Comparison of ENCODE assay signal across 1 cellular context in genomic region chr16:56931769-56932587, GRCh38.
A peak's percentile ranks its signal among the peaks of the same experiment; 100 is the strongest.
TF ChIP-seq lines count a peak whose summit lies in the region.

A gene with protein sequence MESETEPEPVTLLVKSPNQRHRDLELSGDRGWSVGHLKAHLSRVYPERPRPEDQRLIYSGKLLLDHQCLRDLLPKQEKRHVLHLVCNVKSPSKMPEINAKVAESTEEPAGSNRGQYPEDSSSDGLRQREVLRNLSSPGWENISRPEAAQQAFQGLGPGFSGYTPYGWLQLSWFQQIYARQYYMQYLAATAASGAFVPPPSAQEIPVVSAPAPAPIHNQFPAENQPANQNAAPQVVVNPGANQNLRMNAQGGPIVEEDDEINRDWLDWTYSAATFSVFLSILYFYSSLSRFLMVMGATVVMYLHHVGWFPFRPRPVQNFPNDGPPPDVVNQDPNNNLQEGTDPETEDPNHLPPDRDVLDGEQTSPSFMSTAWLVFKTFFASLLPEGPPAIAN (plus strand): TSS chr16:56932142. CDS start chr16:56932245, 103 bp downstream.

TF ChIP-seq in HepG2, 621 proteins besides CTCF, POLR2A, EP300 and RAD21 (continued from another document and continues in another):
- TF ChIP-seq, protein P1, sequence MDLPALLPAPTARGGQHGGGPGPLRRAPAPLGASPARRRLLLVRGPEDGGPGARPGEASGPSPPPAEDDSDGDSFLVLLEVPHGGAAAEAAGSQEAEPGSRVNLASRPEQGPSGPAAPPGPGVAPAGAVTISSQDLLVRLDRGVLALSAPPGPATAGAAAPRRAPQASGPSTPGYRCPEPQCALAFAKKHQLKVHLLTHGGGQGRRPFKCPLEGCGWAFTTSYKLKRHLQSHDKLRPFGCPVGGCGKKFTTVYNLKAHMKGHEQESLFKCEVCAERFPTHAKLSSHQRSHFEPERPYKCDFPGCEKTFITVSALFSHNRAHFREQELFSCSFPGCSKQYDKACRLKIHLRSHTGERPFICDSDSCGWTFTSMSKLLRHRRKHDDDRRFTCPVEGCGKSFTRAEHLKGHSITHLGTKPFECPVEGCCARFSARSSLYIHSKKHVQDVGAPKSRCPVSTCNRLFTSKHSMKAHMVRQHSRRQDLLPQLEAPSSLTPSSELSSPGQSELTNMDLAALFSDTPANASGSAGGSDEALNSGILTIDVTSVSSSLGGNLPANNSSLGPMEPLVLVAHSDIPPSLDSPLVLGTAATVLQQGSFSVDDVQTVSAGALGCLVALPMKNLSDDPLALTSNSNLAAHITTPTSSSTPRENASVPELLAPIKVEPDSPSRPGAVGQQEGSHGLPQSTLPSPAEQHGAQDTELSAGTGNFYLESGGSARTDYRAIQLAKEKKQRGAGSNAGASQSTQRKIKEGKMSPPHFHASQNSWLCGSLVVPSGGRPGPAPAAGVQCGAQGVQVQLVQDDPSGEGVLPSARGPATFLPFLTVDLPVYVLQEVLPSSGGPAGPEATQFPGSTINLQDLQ (CRISPR knock-in tag; IDR thresholded peaks at IDR 0.05) = 0 out of 2 replicates have a peak, but pooled peaks have one; percentile 75
- no peak for TF ChIP-seq HNRNPH1 (optimal IDR thresholded peaks at IDR 0.05; ENCODE audit: low read depth, low read length)
- TF ChIP-seq CCDC6 (CRISPR knock-in tag; IDR thresholded peaks at IDR 0.05) = peak; percentile 96
- no peak for TF ChIP-seq RFX1 (IDR thresholded peaks at IDR 0.05)
- peak; percentile 83 for TF ChIP-seq ZNF768 (CRISPR knock-in tag; IDR thresholded peaks at IDR 0.05)
- TF ChIP-seq ZNF883 (CRISPR knock-in tag; IDR thresholded peaks at IDR 0.05; ENCODE audit: not compliant biosample characterization) = peak; percentile 92
- no peak for TF ChIP-seq TRIM24 (CRISPR knock-in tag; IDR thresholded peaks at IDR 0.05)
- 0 out of 2 replicates have a peak, but pooled peaks have one; percentile 62 for TF ChIP-seq PREB (CRISPR knock-in tag; IDR thresholded peaks at IDR 0.05)
- no peak; the same call in 1 of the 2 replicates for TF ChIP-seq ZNF556 (CRISPR knock-in tag; IDR thresholded peaks at IDR 0.05; ENCODE audit: borderline replicate concordance)
- TF ChIP-seq, protein P2, sequence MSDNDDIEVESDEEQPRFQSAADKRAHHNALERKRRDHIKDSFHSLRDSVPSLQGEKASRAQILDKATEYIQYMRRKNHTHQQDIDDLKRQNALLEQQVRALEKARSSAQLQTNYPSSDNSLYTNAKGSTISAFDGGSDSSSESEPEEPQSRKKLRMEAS (IDR thresholded peaks at IDR 0.05) = peak; percentile 97
- TF ChIP-seq ZFX (CRISPR knock-in tag; IDR thresholded peaks at IDR 0.05; ENCODE audit: low read depth) = peak; percentile 85
- peak; percentile 71 for TF ChIP-seq HDAC2 (CRISPR knock-in tag; IDR thresholded peaks at IDR 0.05)
- TF ChIP-seq, protein P3, sequence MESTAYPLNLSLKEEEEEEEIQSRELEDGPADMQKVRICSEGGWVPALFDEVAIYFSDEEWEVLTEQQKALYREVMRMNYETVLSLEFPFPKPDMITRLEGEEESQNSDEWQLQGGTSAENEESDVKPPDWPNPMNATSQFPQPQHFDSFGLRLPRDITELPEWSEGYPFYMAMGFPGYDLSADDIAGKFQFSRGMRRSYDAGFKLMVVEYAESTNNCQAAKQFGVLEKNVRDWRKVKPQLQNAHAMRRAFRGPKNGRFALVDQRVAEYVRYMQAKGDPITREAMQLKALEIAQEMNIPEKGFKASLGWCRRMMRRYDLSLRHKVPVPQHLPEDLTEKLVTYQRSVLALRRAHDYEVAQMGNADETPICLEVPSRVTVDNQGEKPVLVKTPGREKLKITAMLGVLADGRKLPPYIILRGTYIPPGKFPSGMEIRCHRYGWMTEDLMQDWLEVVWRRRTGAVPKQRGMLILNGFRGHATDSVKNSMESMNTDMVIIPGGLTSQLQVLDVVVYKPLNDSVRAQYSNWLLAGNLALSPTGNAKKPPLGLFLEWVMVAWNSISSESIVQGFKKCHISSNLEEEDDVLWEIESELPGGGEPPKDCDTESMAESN (CRISPR knock-in tag; conservative IDR thresholded peaks at IDR 0.05) = peak; percentile 96
- TF ChIP-seq HHEX (CRISPR knock-in tag; IDR thresholded peaks at IDR 0.05) = no peak
- peak; percentile 89 for TF ChIP-seq JUND (CRISPR knock-in tag; IDR thresholded peaks at IDR 0.05)
- 0 out of 2 replicates have a peak, but pooled peaks have one; percentile 72 for TF ChIP-seq ZNF672 (CRISPR knock-in tag; IDR thresholded peaks at IDR 0.05)
- TF ChIP-seq, protein P4, sequence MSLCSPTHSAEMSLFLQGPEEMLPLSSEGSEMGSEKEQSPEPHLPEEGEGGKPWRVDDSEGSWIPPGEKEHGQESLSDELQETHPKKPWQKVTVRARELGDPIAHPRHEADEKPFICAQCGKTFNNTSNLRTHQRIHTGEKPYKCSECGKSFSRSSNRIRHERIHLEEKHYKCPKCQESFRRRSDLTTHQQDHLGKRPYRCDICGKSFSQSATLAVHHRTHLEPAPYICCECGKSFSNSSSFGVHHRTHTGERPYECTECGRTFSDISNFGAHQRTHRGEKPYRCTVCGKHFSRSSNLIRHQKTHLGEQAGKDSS (CRISPR knock-in tag; IDR thresholded peaks at IDR 0.05; ENCODE audit: borderline replicate concordance, low read depth) = peak; percentile 39; the same call in 1 of the 2 replicates
- peak; percentile 75; the same call in 1 of the 2 replicates for TF ChIP-seq ZNF205 (CRISPR knock-in tag; IDR thresholded peaks at IDR 0.05)
- peak; percentile 87; the same call in 1 of the 2 replicates for TF ChIP-seq ZNF333 (CRISPR knock-in tag; IDR thresholded peaks at IDR 0.05; ENCODE audit: borderline replicate concordance)
- TF ChIP-seq JDP2 (CRISPR knock-in tag; IDR thresholded peaks at IDR 0.05; ENCODE audit: borderline replicate concordance) = 0 out of 2 replicates have a peak, but pooled peaks have one; percentile 52
- no peak for TF ChIP-seq FOXJ3 (CRISPR knock-in tag; IDR thresholded peaks at IDR 0.05; ENCODE audit: borderline replicate concordance)
- no peak for TF ChIP-seq ZNF775 (CRISPR knock-in tag; IDR thresholded peaks at IDR 0.05; ENCODE audit: borderline replicate concordance)
- TF ChIP-seq HMGXB4 (CRISPR knock-in tag; IDR thresholded peaks at IDR 0.05; ENCODE audit: borderline replicate concordance in 1 of 2, low read depth in 1 of 2) = peak; percentile 71 to 75; a peak in 3 of 4 replicates
- TF ChIP-seq, protein P5, sequence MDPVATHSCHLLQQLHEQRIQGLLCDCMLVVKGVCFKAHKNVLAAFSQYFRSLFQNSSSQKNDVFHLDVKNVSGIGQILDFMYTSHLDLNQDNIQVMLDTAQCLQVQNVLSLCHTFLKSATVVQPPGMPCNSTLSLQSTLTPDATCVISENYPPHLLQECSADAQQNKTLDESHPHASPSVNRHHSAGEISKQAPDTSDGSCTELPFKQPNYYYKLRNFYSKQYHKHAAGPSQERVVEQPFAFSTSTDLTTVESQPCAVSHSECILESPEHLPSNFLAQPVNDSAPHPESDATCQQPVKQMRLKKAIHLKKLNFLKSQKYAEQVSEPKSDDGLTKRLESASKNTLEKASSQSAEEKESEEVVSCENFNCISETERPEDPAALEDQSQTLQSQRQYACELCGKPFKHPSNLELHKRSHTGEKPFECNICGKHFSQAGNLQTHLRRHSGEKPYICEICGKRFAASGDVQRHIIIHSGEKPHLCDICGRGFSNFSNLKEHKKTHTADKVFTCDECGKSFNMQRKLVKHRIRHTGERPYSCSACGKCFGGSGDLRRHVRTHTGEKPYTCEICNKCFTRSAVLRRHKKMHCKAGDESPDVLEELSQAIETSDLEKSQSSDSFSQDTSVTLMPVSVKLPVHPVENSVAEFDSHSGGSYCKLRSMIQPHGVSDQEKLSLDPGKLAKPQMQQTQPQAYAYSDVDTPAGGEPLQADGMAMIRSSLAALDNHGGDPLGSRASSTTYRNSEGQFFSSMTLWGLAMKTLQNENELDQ (CRISPR knock-in tag; IDR thresholded peaks at IDR 0.05; ENCODE audit: borderline replicate concordance) = peak; percentile 16; the same call in 1 of the 2 replicates
- no peak; the same call in 1 of the 2 replicates for TF ChIP-seq PLSCR1 (CRISPR knock-in tag; IDR thresholded peaks at IDR 0.05; ENCODE audit: borderline replicate concordance)
- peak; percentile 89; the same call in 1 of the 2 replicates for TF ChIP-seq ZFP90 (CRISPR knock-in tag; IDR thresholded peaks at IDR 0.05; ENCODE audit: borderline replicate concordance)
- no peak for TF ChIP-seq TBP (CRISPR knock-in tag; IDR thresholded peaks at IDR 0.05)
- peak; percentile 91 for TF ChIP-seq THAP11 (CRISPR knock-in tag; IDR thresholded peaks at IDR 0.05)
- TF ChIP-seq ZNF616 (CRISPR knock-in tag; IDR thresholded peaks at IDR 0.05; ENCODE audit: low read depth) = peak; percentile 28; the same call in 1 of the 2 replicates
- TF ChIP-seq MAFK (conservative IDR thresholded peaks at IDR 0.05 in 1 of 2, IDR thresholded peaks at IDR 0.05 in 1 of 2; ENCODE audit: low read length in 2 of 2) = no peak
- TF ChIP-seq, protein P6, sequence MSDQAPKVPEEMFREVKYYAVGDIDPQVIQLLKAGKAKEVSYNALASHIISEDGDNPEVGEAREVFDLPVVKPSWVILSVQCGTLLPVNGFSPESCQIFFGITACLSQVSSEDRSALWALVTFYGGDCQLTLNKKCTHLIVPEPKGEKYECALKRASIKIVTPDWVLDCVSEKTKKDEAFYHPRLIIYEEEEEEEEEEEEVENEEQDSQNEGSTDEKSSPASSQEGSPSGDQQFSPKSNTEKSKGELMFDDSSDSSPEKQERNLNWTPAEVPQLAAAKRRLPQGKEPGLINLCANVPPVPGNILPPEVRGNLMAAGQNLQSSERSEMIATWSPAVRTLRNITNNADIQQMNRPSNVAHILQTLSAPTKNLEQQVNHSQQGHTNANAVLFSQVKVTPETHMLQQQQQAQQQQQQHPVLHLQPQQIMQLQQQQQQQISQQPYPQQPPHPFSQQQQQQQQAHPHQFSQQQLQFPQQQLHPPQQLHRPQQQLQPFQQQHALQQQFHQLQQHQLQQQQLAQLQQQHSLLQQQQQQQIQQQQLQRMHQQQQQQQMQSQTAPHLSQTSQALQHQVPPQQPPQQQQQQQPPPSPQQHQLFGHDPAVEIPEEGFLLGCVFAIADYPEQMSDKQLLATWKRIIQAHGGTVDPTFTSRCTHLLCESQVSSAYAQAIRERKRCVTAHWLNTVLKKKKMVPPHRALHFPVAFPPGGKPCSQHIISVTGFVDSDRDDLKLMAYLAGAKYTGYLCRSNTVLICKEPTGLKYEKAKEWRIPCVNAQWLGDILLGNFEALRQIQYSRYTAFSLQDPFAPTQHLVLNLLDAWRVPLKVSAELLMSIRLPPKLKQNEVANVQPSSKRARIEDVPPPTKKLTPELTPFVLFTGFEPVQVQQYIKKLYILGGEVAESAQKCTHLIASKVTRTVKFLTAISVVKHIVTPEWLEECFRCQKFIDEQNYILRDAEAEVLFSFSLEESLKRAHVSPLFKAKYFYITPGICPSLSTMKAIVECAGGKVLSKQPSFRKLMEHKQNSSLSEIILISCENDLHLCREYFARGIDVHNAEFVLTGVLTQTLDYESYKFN (CRISPR knock-in tag; conservative IDR thresholded peaks at IDR 0.05) = peak; percentile 64
- peak; percentile 85; the same call in 1 of the 2 replicates for TF ChIP-seq ZNF780A (CRISPR knock-in tag; IDR thresholded peaks at IDR 0.05)
- peak; percentile 96 for TF ChIP-seq ZNF788 (CRISPR knock-in tag; IDR thresholded peaks at IDR 0.05; ENCODE audit: borderline replicate concordance)
- no peak for TF ChIP-seq KDM6A (CRISPR knock-in tag; IDR thresholded peaks at IDR 0.05; ENCODE audit: low read depth)
- peak; percentile 96 for TF ChIP-seq RNF219 (CRISPR knock-in tag; IDR thresholded peaks at IDR 0.05)
- TF ChIP-seq SNRNP70 (IDR thresholded peaks at IDR 0.05; ENCODE audit: low read depth, low read length) = no peak
